Comparison of ENCODE assay signal across 1 cellular context in genomic region chr2:68745006-68745405, GRCh38.
TF ChIP-seq lines count a peak whose summit lies in the region.

No MANE protein-coding gene starts in this region.

TF ChIP-seq in GM23338, 12 proteins besides CTCF, POLR2A, EP300 and RAD21 (continued from another document):
- no peak for TF ChIP-seq ZNF462 (CRISPR knock-in tag; IDR thresholded peaks at IDR 0.05)
- TF ChIP-seq ETS1 (IDR thresholded peaks at IDR 0.05) = no peak
- no peak for TF ChIP-seq JUNB (IDR thresholded peaks at IDR 0.05; ENCODE audit: unreplicated experiment)
- TF ChIP-seq STAT1 (IDR thresholded peaks at IDR 0.05; ENCODE audit: unreplicated experiment) = no peak
- TF ChIP-seq CREB1 (CRISPR knock-in tag; IDR thresholded peaks at IDR 0.05; ENCODE audit: low read depth) = no peak
- no peak for TF ChIP-seq POLR2AphosphoS5 (IDR thresholded peaks at IDR 0.05; ENCODE audit: low read depth)
- TF ChIP-seq EZH2phosphoT487 (IDR thresholded peaks at IDR 0.05; ENCODE audit: unreplicated experiment) = no peak
TF ChIP-seq in GM23338: peak in this region for 0.
